Comparison of ENCODE assay signal across 11 cellular contexts in genomic region chr15:60568301-60568742, GRCh38.
A peak's percentile ranks its signal among the peaks of the same experiment; 100 is the strongest.
DNase-seq lines count a peak whose midpoint lies in the region; ATAC-seq and TF ChIP-seq lines count a peak whose summit lies in the region.
"Had no signal": no experiment of that assay in that cellular context is flagged by ENCODE, and none has a peak within 500 bp of the region (broad histone marks: within the 10 kb centered on the region; RNA-seq: fewer than 3 reads in every experiment).

No MANE protein-coding gene starts in this region.

- no peak overlapping the region for H3K9ac ChIP-seq in H9 (ENCODE audit: extremely low read depth, insufficient read length, low read length)

- POLR2A ChIA-PET in naive thymus-derived CD8-positive, alpha-beta T cell (lab: Charles Lee), result interaction anchor here (1.0 to 8.8 kb wide), 4 partner anchors 10 to 57 kb away, joined by 4 to 82 read pairs (median 6); no protein-coding TSS in a partner anchor

- H3K27ac Mint-ChIP-seq in H9, result peak overlapping the region; percentile 75 to 97 (median 90)
- peak overlapping the region; percentile 72 to 95 (median 88) for H3K27ac Mint-ChIP-seq in naive thymus-derived CD8-positive, alpha-beta T cell

- no peak overlapping the region for H4K5ac ChIP-seq in H9 (ENCODE audit: insufficient read length, low read depth, low read length)

- H3K27me3 ChIP-seq in H9 (ENCODE audit: insufficient read depth, low read length), result no peaks in the 10 kb centered on the region
- H3K27me3 ChIP-seq: pancreas, thyroid gland had no signal

- H3K36me3 Mint-ChIP-seq in H9 (ENCODE audit: insufficient read depth in 1 of 3, low read depth in 3 of 3), result no peaks in the 10 kb centered on the region
- H3K36me3 Mint-ChIP-seq in naive thymus-derived CD8-positive, alpha-beta T cell, result peaks cover 0 to 3% (median 0%) of the 10 kb centered on the region in 3 donors

- H3K79me2 ChIP-seq in H9 (ENCODE audit: insufficient read depth, low read length), result no peaks in the 10 kb centered on the region; the same call in 1 of the 2 replicates

- no peak overlapping the region for H2BK120ac ChIP-seq in H9 (ENCODE audit: low read depth, low read length, poor library complexity, severe bottlenecking)

- H3K4me1 Mint-ChIP-seq in H9, result peaks cover 27 to 37% of the 10 kb centered on the region in 2 experiments
- H3K4me1 Mint-ChIP-seq in naive thymus-derived CD8-positive, alpha-beta T cell, result peaks cover 50 to 97% (median 93%) of the 10 kb centered on the region in 4 donors

- H3K4me1 ChIP-seq in H9 (ENCODE audit: insufficient read depth, low read length), result peaks cover 7% of the 10 kb centered on the region

- no peak overlapping the region; a peak in 1 of 5 replicates for H3K4me3 Mint-ChIP-seq in H9
- peak overlapping the region; percentile 12 to 78 (median 66) for H3K4me3 Mint-ChIP-seq in naive thymus-derived CD8-positive, alpha-beta T cell

- no peak overlapping the region for H2BK20ac ChIP-seq in H9 (ENCODE audit: low read depth, low read length, poor library complexity, severe bottlenecking)

- no peak overlapping the region for H3K56ac ChIP-seq in H9 (ENCODE audit: insufficient read length, low read depth, low read length)

- H3K9me3 ChIP-seq in H9 (ENCODE audit: control insufficient read depth, low read depth, low read length) (no peaks in the 10 kb centered on the region), KOPT-K1 (ENCODE audit: insufficient read depth, low read length, poor library complexity, severe bottlenecking) (no peaks in the 10 kb centered on the region)
- H3K9me3 ChIP-seq: pancreas, thyroid gland had no signal

- H2BK5ac ChIP-seq in H9 (ENCODE audit: insufficient read length, low read length), result no peak overlapping the region

- no peak overlapping the region for H3K27ac ChIP-seq in H9 (ENCODE audit: insufficient read length, low read depth, low read length)
- H3K27ac ChIP-seq in KOPT-K1 (ENCODE audit: low read depth, low read length, poor library complexity, severe bottlenecking), result peak overlapping the region; percentile 60
- H3K27ac ChIP-seq: pancreas, thyroid gland, VCaP had no signal

- peak; percentile 76 for ATAC-seq in GM18907 (IDR thresholded peaks at IDR 0.05; ENCODE audit: unreplicated experiment)
- peak in 1 of 2 donors; percentile 7 for ATAC-seq in naive thymus-derived CD8-positive, alpha-beta T cell

- H4K91ac ChIP-seq in H9 (ENCODE audit: insufficient read length, low read depth, low read length), result no peak overlapping the region

- no peaks in the 10 kb centered on the region for H3K9me3 Mint-ChIP-seq in H9
- no peaks in the 10 kb centered on the region for H3K9me3 Mint-ChIP-seq in naive thymus-derived CD8-positive, alpha-beta T cell

- no peak overlapping the region for H3T11ph ChIP-seq in H9 (ENCODE audit: low read length)

- no CpG with 5 or more reads among the region's 3 CpGs for WGBS in H9 (ENCODE audit: extremely low coverage, insufficient read length, low lambda C conversion rate)

- H4K20me1 ChIP-seq in H9 (ENCODE audit: control insufficient read depth, insufficient read depth, insufficient read length), result no peaks in the 10 kb centered on the region

- H3K4ac ChIP-seq in H9 (ENCODE audit: low read depth, low read length), result no peak overlapping the region

- H2BK15ac ChIP-seq in H9 (ENCODE audit: low read depth, low read length), result no peak overlapping the region

- no peak for TF ChIP-seq CTCF in H9 (conservative IDR thresholded peaks at IDR 0.05)

- no peak overlapping the region for H3K23ac ChIP-seq in H9 (ENCODE audit: insufficient read length, low read depth, low read length)

- H3K23me2 ChIP-seq in H9 (ENCODE audit: insufficient read length, low read depth, low read length, poor library complexity, severe bottlenecking), result no peaks in the 10 kb centered on the region

- H2AFZ ChIP-seq in H9 (ENCODE audit: low read length), result no peak overlapping the region

- no peak overlapping the region for H3K14ac ChIP-seq in H9 (ENCODE audit: insufficient read depth, low read length)

- no peak overlapping the region for H3K4me2 ChIP-seq in H9 (ENCODE audit: insufficient read depth, insufficient read length, low read length)

- H3K36me3 ChIP-seq in KOPT-K1 (ENCODE audit: insufficient read depth, low read length), result no peaks in the 10 kb centered on the region; the same call in 1 of the 2 replicates
- H3K36me3 ChIP-seq: pancreas, thyroid gland had no signal

- H3K79me1 ChIP-seq in H9 (ENCODE audit: insufficient read depth, low read depth, low read length, poor library complexity, severe bottlenecking), result no peaks in the 10 kb centered on the region

- H3K27me3 Mint-ChIP-seq in H9 (ENCODE audit: low read depth), result no peaks in the 10 kb centered on the region
- no peaks in the 10 kb centered on the region for H3K27me3 Mint-ChIP-seq in naive thymus-derived CD8-positive, alpha-beta T cell

- peak overlapping the region; percentile 47 for H3K18ac ChIP-seq in H9 (ENCODE audit: insufficient read length, low read depth, low read length)

- no peak overlapping the region for H2BK12ac ChIP-seq in H9 (ENCODE audit: insufficient read length, low read depth, low read length)

- no peak overlapping the region for H2AK5ac ChIP-seq in H9 (ENCODE audit: insufficient read length, low read length)

- DNase-seq in H9 (peak; percentile 51), occipital lobe (lab: John Stamatoyannopoulos, UW) (no peak), SHP77 treated with DMSO at 0.1 percent for 48 hours (lab: John Stamatoyannopoulos, UW) (no peak), nucleus accumbens (lab: John Stamatoyannopoulos, UW) (no peak)
- no peak for DNase-seq in naive thymus-derived CD8-positive, alpha-beta T cell
- no peak for DNase-seq in activated CD8-positive, alpha-beta memory T cell treated with anti-CD3 and anti-CD28 coated beads, Interleukin-2, amount 50 U/mL, for 4 hours
- DNase-seq: pancreas, thyroid gland had no signal

- no peak overlapping the region for H4K8ac ChIP-seq in H9 (replicated peaks; ENCODE audit: insufficient read length, low read depth, low read length)

Comparison
In these comparisons a context has a peak if more than half of its experiments do, and no peak if none do; other contexts are left out.
1. H3K4me3 Mint-ChIP-seq: peak in naive thymus-derived CD8-positive, alpha-beta T cell (10 of 10); none in H9 (0 of 2).